Comparison of ENCODE assay signal across 1 cellular context in the genomic region with DNA sequence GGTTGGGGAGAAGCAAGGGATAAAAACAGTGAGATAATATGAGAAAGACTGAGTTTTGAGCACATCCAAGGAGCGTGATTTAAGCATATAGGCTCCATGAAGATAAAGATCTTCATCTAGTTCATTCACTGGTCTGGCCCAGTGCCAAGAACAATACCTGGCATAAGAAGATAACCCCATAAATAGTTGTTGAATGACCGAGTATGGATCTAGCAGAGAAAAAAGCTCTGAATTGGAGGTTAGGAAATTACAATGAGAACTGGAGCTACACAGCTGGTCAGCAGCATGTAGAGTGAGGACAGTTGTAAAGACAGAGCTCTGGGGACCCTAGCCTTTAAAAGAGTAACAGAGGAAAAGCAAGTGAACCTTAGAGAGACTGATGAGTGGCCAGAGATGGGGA.
TF ChIP-seq lines count a peak whose summit lies in the region.

No MANE protein-coding gene starts in this region.

TF ChIP-seq in endothelial cell of umbilical vein, 7 proteins besides CTCF, POLR2A, EP300 and RAD21 (continued from another document):
- TF ChIP-seq GATA2 (IDR thresholded peaks at IDR 0.05; ENCODE audit: insufficient read depth, insufficient read length, low read depth, low read length) (peak; percentile 90), POLR2AphosphoS5 (IDR thresholded peaks at IDR 0.05; ENCODE audit: insufficient read depth, low read depth, low read length) (peak; percentile 80)
